In genomic region chr2:109030870-109031480, GRCh38 we compare ENCODE assay signal across 8 cellular contexts. TPM values are rescaled to one million over a fixed set of nuclear protein-coding genes. Genes with fewer than 3 reads are reported as not detected.
A peak's percentile ranks its signal among the peaks of the same experiment; 100 is the strongest.
DNase-seq lines count a peak whose midpoint lies in the region; ATAC-seq and TF ChIP-seq lines count a peak whose summit lies in the region.

No MANE protein-coding gene starts in this region.

- CTCF ChIA-PET in T-cell (lab: Charles Lee), result interaction anchor here (0.5 to 1.2 kb wide), 7 partner anchors 11 to 248 kb away, joined by 3 to 8 read pairs (median 3); no protein-coding TSS in a partner anchor

- TF ChIP-seq CTCF in GM06990 (IDR thresholded peaks at IDR 0.05; ENCODE audit: insufficient read depth, low read length, poor library complexity, severe bottlenecking) (no peak), epithelial cell of proximal tubule (conservative IDR thresholded peaks at IDR 0.05; ENCODE audit: low read depth, low read length) (no peak)

- peaks cover 66 to 68% (median 68%) of the 10 kb centered on the region in 3 donors for H3K4me1 Mint-ChIP-seq in T-cell

- H3K36me3 ChIP-seq in GM06990 (ENCODE audit: control insufficient read depth, insufficient read depth, low read length), result no peaks in the 10 kb centered on the region

- 0 out of 2 replicates have a peak overlapping the region, but pooled peaks have one; percentile 54 for H3K4me3 ChIP-seq in GM06990 (replicated peaks; ENCODE audit: low read depth, low read length)
- H3K4me3 ChIP-seq in epithelial cell of proximal tubule (ENCODE audit: low read depth, low read length), result peak overlapping the region; percentile 56

- peak overlapping the region; percentile 91 to 98 for H3K27ac Mint-ChIP-seq in T-cell

- ATAC-seq in T-cell (replicated peaks in 1 of 4), result peak in 2 of 4 experiments; percentile 6 to 21
- peak; percentile 4 for ATAC-seq in sciatic nerve
- no peak for ATAC-seq in GM21390 (IDR thresholded peaks at IDR 0.05; ENCODE audit: unreplicated experiment)

- DNase-seq in GM06990 (ENCODE audit: extremely low read depth, insufficient read length) (no peak), T-cell (peak in 23 of 34 experiments; percentile 7 to 41 (median 26)), epithelial cell of proximal tubule (ENCODE audit: low read depth) (no peak), sciatic nerve (ENCODE audit: low spot score) (no peak), NCI-H510A (lab: John Stamatoyannopoulos, UW) (no peak), NCI-H82 (lab: John Stamatoyannopoulos, UW) (no peak), NCI-H1694 (lab: John Stamatoyannopoulos, UW) (no peak)

- no peaks in the 10 kb centered on the region; the same call in 1 of the 2 replicates for H3K27me3 ChIP-seq in GM06990 (replicated peaks; ENCODE audit: control insufficient read depth, insufficient read depth, low read length)

- POLR2A ChIA-PET in T-cell (lab: Charles Lee), result interaction anchor here in 1 of 2 donors (0.5 kb wide), 1 partner anchor 310 kb away, joined by 3 read pairs; no protein-coding TSS in a partner anchor

- intact Hi-C loops in sciatic nerve (cut with DNase I), result no loop called here

- H3K27me3 Mint-ChIP-seq in T-cell, result no peaks in the 10 kb centered on the region

- peak overlapping the region; percentile 61 to 81 (median 76) for H3K4me3 Mint-ChIP-seq in T-cell

- H3K9me3 Mint-ChIP-seq in T-cell, result peaks cover 0 to 4% (median 0%) of the 10 kb centered on the region in 3 donors

- H3K36me3 Mint-ChIP-seq in T-cell, result no peaks in the 10 kb centered on the region

RNA-seq across cellular contexts. Expression of gene EDAR, which starts 42.0 kb away (rescaled TPM):
- total RNA-seq in T-cell (10 to 100 TPM in 1 of 5 donors, 1 to 10 TPM in 4; 5.2 to 15.6 (median 7.4) TPM), epithelial cell of proximal tubule (0.65 and 1.0 TPM in 2 replicates), sciatic nerve (0.22 TPM)

Comparison
In these comparisons a context has a peak if more than half of its experiments do, and no peak if none do; other contexts are left out.
1. DNase-seq: peak in T-cell (23 of 34); none in GM06990 (single experiment), epithelial cell of proximal tubule (single experiment), sciatic nerve (single experiment), NCI-H510A (single experiment), NCI-H82 (single experiment) and NCI-H1694 (single experiment).